7 cellular contexts compared by ENCODE assay signal in genomic region chr9:35553670-35554543, GRCh38. TPM values are rescaled to one million over a fixed set of nuclear protein-coding genes. Genes with fewer than 3 reads are reported as not detected.
DNase-seq lines count a peak whose midpoint lies in the region; ATAC-seq and TF ChIP-seq lines count a peak whose summit lies in the region.

No MANE protein-coding gene starts in this region.

- H3K4me3 ChIP-seq in SU-DHL-6 (ENCODE audit: insufficient read depth, low read length, poor library complexity, severe bottlenecking) (no peak overlapping the region), lower leg skin (ENCODE audit: low read depth, poor library complexity, severe bottlenecking) (no peak overlapping the region)

- H3K27me3 ChIP-seq in SU-DHL-6 (ENCODE audit: low read length) = no peaks in the 10 kb centered on the region

- WGBS in lower leg skin, 2 donors = 26 to 30% methylated on average over 12 of the region's 12 CpGs

- TF ChIP-seq CTCF in SU-DHL-6 (IDR thresholded peaks at IDR 0.05; ENCODE audit: insufficient read depth, low read length, poor library complexity, severe bottlenecking) (peak; percentile 84), lower leg skin (IDR thresholded peaks at IDR 0.05) (peak in 1 of 3 donors; percentile 39)

- no peaks in the 10 kb centered on the region for H4K20me1 ChIP-seq in SU-DHL-6 (ENCODE audit: low read depth, low read length)

- H3K9me3 ChIP-seq in SU-DHL-6 (ENCODE audit: insufficient read depth, low read length) = no peaks in the 10 kb centered on the region

- no peaks in the 10 kb centered on the region for H3F3A ChIP-seq in SU-DHL-6 (ENCODE audit: insufficient read depth)

- H3K27ac ChIP-seq in SU-DHL-6 (ENCODE audit: low read depth, low read length) = no peak overlapping the region

- H3K36me3 ChIP-seq in SU-DHL-6 (ENCODE audit: low read length) = no peaks in the 10 kb centered on the region

- no peak for TF ChIP-seq POLR2A in lower leg skin (IDR thresholded peaks at IDR 0.05)

- H3K79me2 ChIP-seq in SU-DHL-6 (ENCODE audit: insufficient read depth, low read length) = no peaks in the 10 kb centered on the region

- no peak overlapping the region for H2AFZ ChIP-seq in SU-DHL-6 (ENCODE audit: low read depth, low read length, severe bottlenecking)

- H3K9me2 ChIP-seq in SU-DHL-6 (replicated peaks; ENCODE audit: insufficient read depth, low read length) = no peaks in the 10 kb centered on the region

- no peak overlapping the region for H3K9ac ChIP-seq in SU-DHL-6 (ENCODE audit: low read length)

- ATAC-seq in HG03280 (IDR thresholded peaks at IDR 0.05; ENCODE audit: unreplicated experiment) = no peak

- intact Hi-C loops in lower leg skin (cut with DNase I; ENCODE audit: low total_unique reads) = loop anchor here (5.0 kb wide), 1 partner anchor 72 kb away; no protein-coding TSS in a partner anchor

- peak; percentile 51 for DNase-seq in GDM1 (lab: John Stamatoyannopoulos, UW)
- peak; percentile 82 for DNase-seq in M059J (ENCODE audit: low read depth)
- peak; percentile 77 for DNase-seq in dedifferentiated amniotic fluid mesenchymal stem cell (ENCODE audit: extremely low spot score)
- peak; percentile 61 to 92 for DNase-seq in lower leg skin (ENCODE audit: low spot score in 2 of 2)
- peak; percentile 6 to 25 (median 12) for DNase-seq in stimulated activated CD4-positive, alpha-beta T cell treated with anti-CD3 and anti-CD28 coated beads, TNF-alpha, amount 100 ng/mL, for 24 hours (ENCODE audit: low read depth in 3 of 3)

- H3K4me2 ChIP-seq in SU-DHL-6 (ENCODE audit: low read depth, low read length, poor library complexity, severe bottlenecking) = no peak overlapping the region

RNA-seq across cellular contexts. Expression of gene TESK1, which starts 51.2 kb away (rescaled TPM):
- total RNA-seq in M059J (2014; rRNA removed; shearing (Covaris generic)) = 7.1 and 11.0 TPM in 2 replicates
- 10 to 100 TPM; 20.8 to 43.5 (median 33.0) TPM for total RNA-seq in lower leg skin

Comparison
In these comparisons a context has a peak if more than half of its experiments do, and no peak if none do; other contexts are left out.
1. DNase-seq: peak in every context shown above with its lines; median percentile 82 in M059J; 77 in dedifferentiated amniotic fluid mesenchymal stem cell; 76 in lower leg skin; 51 in GDM1; 12 in stimulated activated CD4-positive, alpha-beta T cell treated with anti-CD3 and anti-CD28 coated beads, TNF-alpha, amount 100 ng/mL, for 24 hours.